ENCODE assay signal across 8 cellular contexts in genomic region chr9:95511952-95512750, GRCh38. TPM values are rescaled to one million over a fixed set of nuclear protein-coding genes. Genes with fewer than 3 reads are reported as not detected.
A peak's percentile ranks its signal among the peaks of the same experiment; 100 is the strongest.
DNase-seq lines count a peak whose midpoint lies in the region; ATAC-seq, FAIRE-seq and TF ChIP-seq lines count a peak whose summit lies in the region.

No MANE protein-coding gene starts in this region.

- H3K79me2 ChIP-seq in KMS-11 (ENCODE audit: insufficient read depth, low read depth) = peaks cover 12% of the 10 kb centered on the region; the same call in 1 of the 2 replicates
- peaks cover 44% of the 10 kb centered on the region for H3K79me2 ChIP-seq in K562 (ENCODE audit: control insufficient read depth, insufficient read depth, low read length)

- DNase-seq in CD4-positive, alpha-beta memory T cell = no peak
- peak in 2 of 4 experiments; percentile 47 to 66 for DNase-seq in K562 (ENCODE audit: extremely low read depth in 1 of 4, low spot score in 3 of 4)
- no peak for DNase-seq in lower lobe of right lung
- no peak for DNase-seq in cerebellar nuclear complex (lab: John Stamatoyannopoulos, UW)
- no peak for DNase-seq in stimulated activated naive CD4-positive, alpha-beta T cell (lab: John Stamatoyannopoulos, UW)
- no peak for DNase-seq in NCI-H1436 (lab: John Stamatoyannopoulos, UW)

- TF ChIP-seq RAD21 in K562 (CRISPR knock-in tag; conservative IDR thresholded peaks at IDR 0.05 in 1 of 2, IDR thresholded peaks at IDR 0.05 in 1 of 2) = no peak

- in situ Hi-C loops in K562 (cut with MboI) = no loop called here

- peak overlapping the region; percentile 33 for H3K4me2 ChIP-seq in KMS-11
- peak overlapping the region; percentile 91 for H3K4me2 ChIP-seq in K562 (ENCODE audit: insufficient read depth, low read length)

- H3K9ac ChIP-seq in KMS-11 (peak overlapping the region; percentile 90; the same call in 1 of the 2 replicates), K562 (ENCODE audit: insufficient read depth in 1 of 2, low read depth in 2 of 2, low read length in 2 of 2) (peak overlapping the region; percentile 94 to 99)

- no peak for FAIRE-seq in K562 (lab: Jason Lieb, UNC)

- H3K36me3 Mint-ChIP-seq in CD4-positive, alpha-beta memory T cell = peaks cover 0 to 25% of the 10 kb centered on the region in 2 donors

- BruUV-seq in K562 (replicated peaks; lab: Mats Ljungman, UMichigan) = no TSS peak

- peaks cover 0 to 4% (median 0%) of the 10 kb centered on the region in 8 donors for H3K9me3 Mint-ChIP-seq in CD4-positive, alpha-beta memory T cell

- H4K20me1 ChIP-seq in KMS-11 (ENCODE audit: insufficient read depth) (no peaks in the 10 kb centered on the region), K562 (replicated peaks; ENCODE audit: control insufficient read depth, insufficient read depth, low read length) (no peaks in the 10 kb centered on the region)

- H3K4me3 Mint-ChIP-seq in CD4-positive, alpha-beta memory T cell = peak overlapping the region; percentile 57 to 94 (median 91)

- no peak overlapping the region for H3K27ac ChIP-seq in CD4-positive, alpha-beta memory T cell (ENCODE audit: low read depth, low read length)
- H3K27ac ChIP-seq in KMS-11 (no peak overlapping the region; the same call in 1 of the 2 replicates), K562 (ENCODE audit: extremely low read depth, low read depth, low read length) (peak overlapping the region; percentile 97), lower lobe of right lung (peak overlapping the region; percentile 78)

- intact Hi-C loops in CD4-positive, alpha-beta memory T cell (cut with micrococcal nuclease) = loop anchor here (2.0 to 5.0 kb wide), 2 partner anchors 195 to 905 kb away; partner anchors contain the start of genes FANCC and ZNF367
- intact Hi-C loops in K562 (cut with micrococcal nuclease) = loop anchor here (2.0 kb wide), 1 partner anchor 195 kb away; the partner anchor contains the start of gene FANCC
- intact Hi-C loops in lower lobe of right lung (cut with DNase I) = no loop called here

- H3K27me3 Mint-ChIP-seq in CD4-positive, alpha-beta memory T cell = peaks cover 11 to 16% of the 10 kb centered on the region in 2 donors

- peaks cover 22 to 74% (median 36%) of the 10 kb centered on the region in 4 donors for H3K4me1 Mint-ChIP-seq in CD4-positive, alpha-beta memory T cell

- H3K4me1 ChIP-seq in CD4-positive, alpha-beta memory T cell (ENCODE audit: insufficient read depth, low read length) = peaks cover 38% of the 10 kb centered on the region
- H3K4me1 ChIP-seq in KMS-11 (ENCODE audit: low read depth, poor library complexity, severe bottlenecking) = peaks cover 14% of the 10 kb centered on the region
- H3K4me1 ChIP-seq in K562 (replicated peaks in 1 of 2; ENCODE audit: control insufficient read depth in 2 of 2, insufficient read depth in 2 of 2, low read length in 2 of 2) = peaks cover 18 to 47% of the 10 kb centered on the region in 2 experiments; a peak in 4 of 5 replicates
- H3K4me1 ChIP-seq in lower lobe of right lung = peaks cover 25% of the 10 kb centered on the region

- no peak overlapping the region for H3K4me3 ChIP-seq in CD4-positive, alpha-beta memory T cell (ENCODE audit: low read length in 2 of 2)
- no peak overlapping the region for H3K4me3 ChIP-seq in KMS-11 (IDR thresholded peaks at IDR 0.05; ENCODE audit: insufficient read depth, low read depth, low read length)
- peak overlapping the region; percentile 84 for H3K4me3 ChIP-seq in K562
- H3K4me3 ChIP-seq in lower lobe of right lung = peak overlapping the region; percentile 86

- H3K27me3 ChIP-seq in CD4-positive, alpha-beta memory T cell (ENCODE audit: insufficient read depth, low read length) = peaks cover 4% of the 10 kb centered on the region
- H3K27me3 ChIP-seq in KMS-11 (ENCODE audit: insufficient read depth, low read depth) = no peaks in the 10 kb centered on the region
- H3K27me3 ChIP-seq in K562 (ENCODE audit: control insufficient read depth in 2 of 2, insufficient read depth in 2 of 2, low read length in 2 of 2) = no peaks in the 10 kb centered on the region
- H3K27me3 ChIP-seq in lower lobe of right lung (ENCODE audit: low read depth) = peaks cover 13% of the 10 kb centered on the region

- CTCF ChIA-PET in CD4-positive, alpha-beta memory T cell (lab: Charles Lee; ENCODE audit: partially characterized antibody) = no interaction called here
- CTCF ChIA-PET in K562 (lab: Yijun Ruan, JAX; ENCODE audit: low intra/inter-chr PET ratio) = no interaction called here

- H3K27ac Mint-ChIP-seq in CD4-positive, alpha-beta memory T cell = peak overlapping the region in 5 of 7 donors; percentile 3 to 96 (median 37)

- no peaks in the 10 kb centered on the region for H3K9me3 ChIP-seq in CD4-positive, alpha-beta memory T cell (ENCODE audit: control insufficient read depth in 1 of 2, low read length in 2 of 2)
- H3K9me3 ChIP-seq in K562 (replicated peaks; ENCODE audit: control insufficient read depth, insufficient read depth, low read depth, low read length) (no peaks in the 10 kb centered on the region), lower lobe of right lung (no peaks in the 10 kb centered on the region)

- H3K9me1 ChIP-seq in K562 (ENCODE audit: control insufficient read depth, insufficient read depth, low read length) = no peaks in the 10 kb centered on the region

- no peak for ATAC-seq in K562
- no peak for ATAC-seq in lower lobe of right lung
- no peak for ATAC-seq in GM18858 (IDR thresholded peaks at IDR 0.05; ENCODE audit: unreplicated experiment)

- H3K36me3 ChIP-seq in CD4-positive, alpha-beta memory T cell (ENCODE audit: insufficient read depth, low read length) = no peaks in the 10 kb centered on the region
- H3K36me3 ChIP-seq in KMS-11 (ENCODE audit: insufficient read depth) (no peaks in the 10 kb centered on the region), K562 (ENCODE audit: control insufficient read depth, insufficient read depth, low read length) (no peaks in the 10 kb centered on the region; the same call in 2 of the 3 replicates), lower lobe of right lung (no peaks in the 10 kb centered on the region)

- peak overlapping the region; percentile 70; the same call in 1 of the 2 replicates for H2AFZ ChIP-seq in KMS-11 (ENCODE audit: low read depth)
- H2AFZ ChIP-seq in K562 (ENCODE audit: low read depth, low read length) = peak overlapping the region; percentile 91

- WGBS in K562 (ENCODE audit: insufficient coverage, low coverage, missing lambda C conversion rate) = 0% methylated on average over 26 of the region's 30 CpGs

- TF ChIP-seq EP300 in K562 (IDR thresholded peaks at IDR 0.05; ENCODE audit: low read length) = no peak

- no peak for TF ChIP-seq POLR2A in K562 (conservative IDR thresholded peaks at IDR 0.05)

- TF ChIP-seq CTCF in KMS-11 (conservative IDR thresholded peaks at IDR 0.05; ENCODE audit: low read depth, low read length) (no peak), K562 (IDR thresholded peaks at IDR 0.05 in 2 of 3, conservative IDR thresholded peaks at IDR 0.05 in 1 of 3; ENCODE audit: insufficient read depth in 2 of 3, low read depth in 1 of 3, low read length in 3 of 3) (no peak), lower lobe of right lung (IDR thresholded peaks at IDR 0.05) (no peak)

- POLR2A ChIA-PET in CD4-positive, alpha-beta memory T cell (lab: Charles Lee; ENCODE audit: partially characterized antibody) = interaction anchor here (1.0 to 2.3 kb wide), 3 partner anchors 18 to 90 kb away, joined by 3 to 12 read pairs (median 7); no protein-coding TSS in a partner anchor
- POLR2A ChIA-PET in K562 (lab: Yijun Ruan, JAX) = interaction anchor here (0.6 kb wide), 2 partner anchors 20 to 1427 kb away, joined by 3 read pairs; no protein-coding TSS in a partner anchor

TF ChIP-seq in K562, 482 proteins besides CTCF, POLR2A, EP300 and RAD21 (continues in another document):
- no peak for TF ChIP-seq SRSF1 (IDR thresholded peaks at IDR 0.05; ENCODE audit: low read depth, low read length)
- TF ChIP-seq ID3 (CRISPR knock-in tag; IDR thresholded peaks at IDR 0.05) = no peak
- 0 out of 2 replicates have a peak, but pooled peaks have one; percentile 29 for TF ChIP-seq ID3 (tag; IDR thresholded peaks at IDR 0.05)
- TF ChIP-seq L3MBTL2 (IDR thresholded peaks at IDR 0.05) = peak; percentile 54; the same call in 1 of the 2 replicates
- peak; percentile 70 to 84 for TF ChIP-seq E2F6 (IDR thresholded peaks at IDR 0.05; ENCODE audit: borderline replicate concordance in 1 of 2, extremely low read depth in 1 of 2, insufficient read depth in 1 of 2, insufficient read length in 1 of 2, low read depth in 1 of 2, low read length in 1 of 2, poor library complexity in 1 of 2, severe bottlenecking in 1 of 2)

RNA-seq across cellular contexts. Expression of gene PTCH1, which starts 4.6 kb away (rescaled TPM):
- 10 to 100 TPM; 18.8 to 23.0 TPM for total RNA-seq in CD4-positive, alpha-beta memory T cell
- polyA plus RNA-seq in CD4-positive, alpha-beta memory T cell = 10 to 100 TPM in 1 of 2 donors, 1 to 10 TPM in 1; 2.7 to 13.5 TPM
- 48.5 and 59.3 TPM in 2 replicates for total RNA-seq in K562 (2011; cell fraction: chromatin; rRNA removed; ENCODE audit: low replicate concordance)
- total RNA-seq in K562 (2011; cell fraction: nucleolus; rRNA removed) = 20.2 and 20.4 TPM in 2 replicates
- total RNA-seq in K562 (2011; cell fraction: nucleoplasm; rRNA removed) = 28.4 and 48.7 TPM in 2 replicates
- total RNA-seq in K562 (2014; rRNA removed) = 3.9 and 4.5 TPM in 2 replicates
- total RNA-seq in K562 (2014; rRNA removed; fragmentation: Illumina TruSeq; extraction: Trizol) = 5.2 and 5.5 TPM in 2 replicates
- 3.4 and 3.6 TPM in 2 replicates for total RNA-seq in K562 (2015; rRNA removed; fragmentation: Illumina TruSeq; extraction: Trizol)
- total RNA-seq in K562 (2021) = 9.9 and 13.9 TPM in 2 replicates
- polyA plus RNA-seq in K562 (2011; rRNA removed) = 2.3 and 4.2 TPM in 2 replicates
- polyA plus RNA-seq in K562 (2011; cell fraction: cytosol; rRNA removed) = 2.4 and 3.4 TPM in 2 replicates
- 8.8 and 13.0 TPM in 2 replicates for polyA plus RNA-seq in K562 (2011; cell fraction: nucleus; rRNA removed)
- 3.5 and 6.1 TPM in 2 replicates for polyA plus RNA-seq in K562 (2012)
- 5.8 and 8.2 TPM in 2 replicates for polyA plus RNA-seq in K562 (2014; fragmentation: Illumina TruSeq; extraction: Trizol)
- polyA plus RNA-seq in K562 (2014; fragmentation: Nextera tagmentation; extraction: Ambion mirVana) = under 1 TPM; 0.70 to 0.80 TPM
- polyA plus RNA-seq in K562 (2014; rRNA removed) = 2.8 and 3.8 TPM in 2 replicates
- polyA minus RNA-seq in K562 (2011; rRNA and poly(A)+ RNA removed) = 11.2 and 11.8 TPM in 2 replicates
- polyA minus RNA-seq in K562 (2011; cell fraction: cytosol; rRNA and poly(A)+ RNA removed) = 4.7 and 12.2 TPM in 2 replicates
- 8.2 and 13.9 TPM in 2 replicates for polyA minus RNA-seq in K562 (2011; cell fraction: nucleus; rRNA and poly(A)+ RNA removed)
- 33.3 TPM for total RNA-seq in lower lobe of right lung

Comparison
In these comparisons a context has a peak if more than half of its experiments do, and no peak if none do; other contexts are left out.
1. H3K27ac ChIP-seq: peak in K562 (single experiment) and lower lobe of right lung (single experiment); none in CD4-positive, alpha-beta memory T cell (single experiment) and KMS-11 (single experiment).
2. H3K4me3 ChIP-seq: peak in K562 (single experiment) and lower lobe of right lung (single experiment); none in CD4-positive, alpha-beta memory T cell (0 of 2) and KMS-11 (single experiment).